ENCODE assay signal across 17 cellular contexts in the genomic region with DNA sequence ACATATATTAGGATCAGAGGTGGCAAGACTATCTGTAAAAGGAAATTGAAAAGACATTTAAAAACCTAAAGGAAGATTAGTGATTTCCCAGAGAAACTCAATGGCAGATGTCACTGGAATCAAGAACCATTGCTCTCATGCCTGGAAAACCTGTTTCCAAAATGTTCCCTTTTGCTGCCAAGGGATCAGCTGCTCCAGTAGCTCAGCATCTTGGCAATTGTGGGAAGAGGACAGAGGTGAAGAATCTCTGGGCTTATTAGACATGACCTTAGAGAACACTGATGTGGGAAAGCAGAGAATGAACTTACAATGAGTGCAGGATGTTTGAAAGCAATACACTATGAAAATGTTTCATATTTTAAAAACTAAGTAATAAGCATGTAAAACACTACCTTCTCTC.
"Had no signal": no experiment of that assay in that cellular context is flagged by ENCODE, and none has a peak within 500 bp of the region (broad histone marks: within the 10 kb centered on the region; RNA-seq: fewer than 3 reads in every experiment).

No MANE protein-coding gene starts in this region.

- H3K9me3 ChIP-seq: esophagus squamous epithelium, left lung, vagina had no signal

- H3K4me3 Mint-ChIP-seq: activated T-cell treated with anti-CD3 and anti-CD28 coated beads, Interleukin-2, amount 50 U/mL, for 72 hours; effector memory CD8-positive, alpha-beta T cell; natural killer cell treated with Interleukin-12 subunit alpha and Interleukin-12 subunit beta and Interleukin-15 and Interleukin-18, amount 100 ng/mL, for 72 hours; T-helper 2 cell treated with Interferon-gamma antibody and Interleukin-4, amounts not matched to agents 5 μg/mL and 100 μg/mL, for 36 hours had no signal

- H3K4me1 ChIP-seq: esophagus squamous epithelium, left lung, vagina had no signal

- H3K9me3 Mint-ChIP-seq: activated naive CD4-positive, alpha-beta T cell treated with anti-CD3 and anti-CD28 coated beads, Interleukin-2, amount 50 U/mL, for 72 hours; activated T-cell treated with anti-CD3 and anti-CD28 coated beads, Interleukin-2, amount 50 U/mL, for 72 hours; effector memory CD8-positive, alpha-beta T cell; natural killer cell treated with Interleukin-12 subunit alpha and Interleukin-12 subunit beta and Interleukin-15 and Interleukin-18, amount 100 ng/mL, for 72 hours; T-helper 2 cell treated with Interferon-gamma antibody and Interleukin-4, amounts not matched to agents 5 μg/mL and 100 μg/mL, for 36 hours had no signal

- H3K27ac Mint-ChIP-seq: activated naive CD4-positive, alpha-beta T cell treated with anti-CD3 and anti-CD28 coated beads, Interleukin-2, amount 50 U/mL, for 72 hours; activated T-cell treated with anti-CD3 and anti-CD28 coated beads, Interleukin-2, amount 50 U/mL, for 72 hours; effector memory CD8-positive, alpha-beta T cell; natural killer cell treated with Interleukin-12 subunit alpha and Interleukin-12 subunit beta and Interleukin-15 and Interleukin-18, amount 100 ng/mL, for 72 hours; T-helper 2 cell treated with Interferon-gamma antibody and Interleukin-4, amounts not matched to agents 5 μg/mL and 100 μg/mL, for 36 hours had no signal

- H3K27ac ChIP-seq: esophagus squamous epithelium, left lung, vagina had no signal

- H3K36me3 Mint-ChIP-seq: activated naive CD4-positive, alpha-beta T cell treated with anti-CD3 and anti-CD28 coated beads, Interleukin-2, amount 50 U/mL, for 72 hours; natural killer cell treated with Interleukin-12 subunit alpha and Interleukin-12 subunit beta and Interleukin-15 and Interleukin-18, amount 100 ng/mL, for 72 hours had no signal

- H3K27me3 ChIP-seq: esophagus squamous epithelium, left lung, vagina had no signal

- H3K36me3 ChIP-seq: esophagus squamous epithelium, left lung, vagina had no signal

- H3K4me3 ChIP-seq: esophagus squamous epithelium, left lung, vagina had no signal

- ATAC-seq: activated naive CD4-positive, alpha-beta T cell treated with anti-CD3 and anti-CD28 coated beads, Interleukin-2, amount 50 U/mL, for 72 hours; activated T-cell treated with anti-CD3 and anti-CD28 coated beads, Interleukin-2, amount 50 U/mL, for 72 hours; effector memory CD8-positive, alpha-beta T cell; left lung; natural killer cell treated with Interleukin-12 subunit alpha and Interleukin-12 subunit beta and Interleukin-15 and Interleukin-18, amount 100 ng/mL, for 72 hours; stimulated activated naive CD8-positive, alpha-beta T cell treated with anti-CD3 and anti-CD28 coated beads, Interleukin-15, Interleukin-2, amounts not matched to agents 100 U/mL and 50 U/mL, for 24 hours had no signal

- DNase-seq: activated CD4-positive, alpha-beta T cell treated with anti-CD3 and anti-CD28 coated beads, Interleukin-2, amount 50 U/mL, for 4 hours; activated gamma-delta T cell; activated T-cell treated with anti-CD3 and anti-CD28 coated beads, Interleukin-2, amount 50 U/mL, for 72 hours; effector memory CD8-positive, alpha-beta T cell; esophagus squamous epithelium; foreskin fibroblast; kidney; left lung; nucleus accumbens; posterior cingulate gyrus; stimulated activated CD4-positive, alpha-beta T cell treated with anti-CD3 and anti-CD28 coated beads, Interleukin-2, amount 100 ng/mL, for 24 hours; stimulated activated naive CD8-positive, alpha-beta T cell treated with anti-CD3 and anti-CD28 coated beads, Interleukin-15, Interleukin-2, amounts not matched to agents 100 U/mL and 50 U/mL, for 24 hours; trophoblast cell had no signal
